9 cellular contexts compared by ENCODE assay signal in the genomic region with DNA sequence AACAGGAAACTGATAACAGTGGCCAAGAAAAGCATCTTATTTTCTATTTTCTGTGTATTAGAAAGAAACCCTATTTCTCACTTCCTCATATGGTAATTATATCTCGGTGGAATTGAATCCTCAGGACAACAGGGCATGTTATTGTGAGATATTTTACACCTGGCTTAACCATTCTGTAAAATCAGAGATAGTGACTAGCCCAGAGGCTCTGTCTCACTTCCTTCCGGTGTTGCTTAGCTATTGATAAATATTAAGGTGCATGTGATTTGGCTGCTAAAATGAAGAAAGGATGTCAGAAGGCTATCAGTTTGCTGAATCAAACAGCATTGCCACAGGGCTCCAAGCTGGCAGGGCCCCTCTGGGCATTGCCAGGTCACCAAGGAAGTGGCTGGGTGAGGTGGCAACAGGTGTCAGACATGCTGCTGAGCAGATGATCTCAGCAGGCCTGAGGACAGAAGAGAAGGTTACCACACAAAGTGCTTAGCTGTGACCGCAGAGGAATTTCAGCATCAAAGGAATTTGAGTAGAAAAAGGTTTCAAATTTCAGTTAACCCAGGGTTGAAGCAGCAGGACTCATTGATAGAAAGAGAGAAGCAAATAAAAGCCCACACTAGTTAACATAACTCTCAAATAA.
DNase-seq lines count a peak whose midpoint lies in the region; ATAC-seq and TF ChIP-seq lines count a peak whose summit lies in the region.
"Had no signal": no experiment of that assay in that cellular context is flagged by ENCODE, and none has a peak within 500 bp of the region (broad histone marks: within the 10 kb centered on the region; RNA-seq: fewer than 3 reads in every experiment).

No MANE protein-coding gene starts in this region.

- intact Hi-C loops in mammary epithelial cell (cut with micrococcal nuclease) = no loop called here

- H3K9ac ChIP-seq in mammary epithelial cell (ENCODE audit: insufficient read depth, low read length) = no peak overlapping the region

- H3K36me3 Mint-ChIP-seq in activated CD8-positive, alpha-beta memory T cell treated with anti-CD3 and anti-CD28 coated beads, Interleukin-2, amount 10 ng/mL, durations not matched to agents 7 days and 5 days = no peaks in the 10 kb centered on the region
- H3K36me3 Mint-ChIP-seq in GM23338 (ENCODE audit: low read depth) (peaks cover 9% of the 10 kb centered on the region), nephron progenitor cell (ENCODE audit: low read depth) (no peaks in the 10 kb centered on the region)
- H3K36me3 Mint-ChIP-seq: activated naive CD8-positive, alpha-beta T cell had no signal

- CTCF ChIA-PET in activated CD8-positive, alpha-beta memory T cell treated with anti-CD3 and anti-CD28 coated beads, Interleukin-2, amount 10 ng/mL, durations not matched to agents 7 days and 5 days (lab: Charles Lee) = no interaction called here
- CTCF ChIA-PET in mammary epithelial cell (lab: Charles Lee; ENCODE audit: low non-redundant PET) = interaction anchor here (0.6 kb wide), 1 partner anchor 1795 kb away, joined by 5 read pairs; no protein-coding TSS in a partner anchor

- H3K27ac ChIP-seq in GM23338 (ENCODE audit: low read depth) = peak overlapping the region; percentile 41; the same call in 1 of the 2 replicates
- H3K27ac ChIP-seq in mammary epithelial cell (ENCODE audit: insufficient read depth, low read depth, low read length) = no peak overlapping the region

- no peaks in the 10 kb centered on the region for H3K4me1 Mint-ChIP-seq in activated CD8-positive, alpha-beta memory T cell treated with anti-CD3 and anti-CD28 coated beads, Interleukin-2, amount 10 ng/mL, durations not matched to agents 7 days and 5 days
- H3K4me1 Mint-ChIP-seq in GM23338 (peaks cover 17% of the 10 kb centered on the region), nephron progenitor cell (peaks cover 17% of the 10 kb centered on the region)

- dilution Hi-C loops in mammary epithelial cell (cut with HindIII; ENCODE audit: low sequenced_read_pairs) = no loop called here

- H3K36me3 ChIP-seq in GM23338 (ENCODE audit: insufficient read depth) (no peaks in the 10 kb centered on the region), mammary epithelial cell (ENCODE audit: insufficient read depth, low read length) (no peaks in the 10 kb centered on the region)

- no peaks in the 10 kb centered on the region for H3F3A ChIP-seq in GM23338 (replicated peaks; ENCODE audit: low read depth)

- H3K9me3 ChIP-seq in mammary epithelial cell (replicated peaks; ENCODE audit: insufficient read depth, low read length) = no peaks in the 10 kb centered on the region

- BruUV-seq in mammary epithelial cell (replicated peaks; lab: Mats Ljungman, UMichigan) = no TSS peak

- no peaks in the 10 kb centered on the region for H3K9me3 Mint-ChIP-seq in activated CD8-positive, alpha-beta memory T cell treated with anti-CD3 and anti-CD28 coated beads, Interleukin-2, amount 10 ng/mL, durations not matched to agents 7 days and 5 days (ENCODE audit: low read depth)
- 0 out of 3 replicates have a peak, but pooled peaks cover 5% of the 10 kb centered on the region for H3K9me3 Mint-ChIP-seq in GM23338
- no peaks in the 10 kb centered on the region for H3K9me3 Mint-ChIP-seq in nephron progenitor cell

- ATAC-seq in activated CD8-positive, alpha-beta memory T cell treated with anti-CD3 and anti-CD28 coated beads, Interleukin-2, amount 10 ng/mL, durations not matched to agents 7 days and 5 days = no peak
- peak; percentile 94 for ATAC-seq in GM23338

- H3K4me3 ChIP-seq in GM23338 (no peak overlapping the region), mammary epithelial cell (replicated peaks in 1 of 3; ENCODE audit: insufficient read depth in 1 of 3, low read depth in 2 of 3, low read length in 3 of 3) (no peak overlapping the region)

- H2AFZ ChIP-seq in GM23338 = no peak overlapping the region
- H2AFZ ChIP-seq in mammary epithelial cell (ENCODE audit: low read depth, low read length) = no peak overlapping the region

- in situ Hi-C loops in mammary epithelial cell (cut with MboI; ENCODE audit: low sequenced_read_pairs in 2 of 2) = no loop called here

- no peaks in the 10 kb centered on the region for H4K20me1 ChIP-seq in GM23338 (replicated peaks; ENCODE audit: insufficient read depth)
- no peaks in the 10 kb centered on the region for H4K20me1 ChIP-seq in mammary epithelial cell (ENCODE audit: insufficient read depth, low read length)

- H3K27me3 Mint-ChIP-seq in activated CD8-positive, alpha-beta memory T cell treated with anti-CD3 and anti-CD28 coated beads, Interleukin-2, amount 10 ng/mL, durations not matched to agents 7 days and 5 days = no peaks in the 10 kb centered on the region
- H3K27me3 Mint-ChIP-seq in GM23338 (ENCODE audit: insufficient read depth, low read depth, poor library complexity) = no peaks in the 10 kb centered on the region
- H3K27me3 Mint-ChIP-seq in nephron progenitor cell (ENCODE audit: low read depth, poor library complexity) = no peaks in the 10 kb centered on the region

- H3K79me2 ChIP-seq in GM23338 (replicated peaks; ENCODE audit: insufficient read depth) = no peaks in the 10 kb centered on the region
- no peaks in the 10 kb centered on the region for H3K79me2 ChIP-seq in mammary epithelial cell (ENCODE audit: insufficient read depth, low read length)

- no peak overlapping the region for H3K27ac Mint-ChIP-seq in activated CD8-positive, alpha-beta memory T cell treated with anti-CD3 and anti-CD28 coated beads, Interleukin-2, amount 10 ng/mL, durations not matched to agents 7 days and 5 days
- H3K27ac Mint-ChIP-seq in GM23338 (peak overlapping the region; percentile 12; the same call in 1 of the 2 replicates), nephron progenitor cell (no peak overlapping the region)
- H3K27ac Mint-ChIP-seq: activated naive CD8-positive, alpha-beta T cell had no signal

- peak overlapping the region; percentile 16; the same call in 1 of the 2 replicates for H3K4me2 ChIP-seq in GM23338
- H3K4me2 ChIP-seq in mammary epithelial cell (ENCODE audit: insufficient read depth, low read depth, low read length) = peak overlapping the region; percentile 35

- TF ChIP-seq CTCF in GM23338 (conservative IDR thresholded peaks at IDR 0.05; ENCODE audit: low read depth in 2 of 2) (no peak), mammary epithelial cell (conservative IDR thresholded peaks at IDR 0.05 in 1 of 2, IDR thresholded peaks at IDR 0.05 in 1 of 2; ENCODE audit: extremely low read depth in 1 of 2, insufficient read depth in 1 of 2, low read depth in 1 of 2, low read length in 2 of 2) (no peak), nephron progenitor cell (IDR thresholded peaks at IDR 0.05) (no peak)

- peaks cover 13% of the 10 kb centered on the region for H3K4me1 ChIP-seq in GM23338 (ENCODE audit: insufficient read depth)
- peaks cover 13% of the 10 kb centered on the region for H3K4me1 ChIP-seq in mammary epithelial cell (ENCODE audit: insufficient read depth, low read length)

- H3K27me3 ChIP-seq in GM23338 (ENCODE audit: insufficient read depth) = no peaks in the 10 kb centered on the region
- no peaks in the 10 kb centered on the region for H3K27me3 ChIP-seq in mammary epithelial cell (ENCODE audit: insufficient read depth, low read length)

- DNase-seq in activated CD8-positive, alpha-beta memory T cell treated with anti-CD3 and anti-CD28 coated beads, Interleukin-2, amount 50 U/mL, for 4 hours = peak; percentile 16
- no peak for DNase-seq in activated CD8-positive, alpha-beta memory T cell treated with anti-CD3 and anti-CD28 coated beads, Interleukin-2, amount 10 ng/mL, durations not matched to agents 7 days and 5 days
- DNase-seq in GM23338 (ENCODE audit: low spot score) (peak; percentile 79), HuH-7.5 (ENCODE audit: low spot score) (peak; percentile 23), mammary epithelial cell (peak; percentile 46), nephron progenitor cell (peak; percentile 8), NCI-H524 treated with DMSO at 0.1 percent for 48 hours (lab: John Stamatoyannopoulos, UW) (no peak), superior temporal gyrus (ENCODE audit: extremely low spot score) (no peak)

- H3K9me2 ChIP-seq in GM23338 (ENCODE audit: insufficient read depth) = 0 out of 2 replicates have a peak, but pooled peaks cover 3% of the 10 kb centered on the region

- 33% methylated on average over 3 of the region's 3 CpGs for WGBS in mammary epithelial cell (ENCODE audit: low coverage, missing lambda C conversion rate)

- H3K4me3 Mint-ChIP-seq in activated CD8-positive, alpha-beta memory T cell treated with anti-CD3 and anti-CD28 coated beads, Interleukin-2, amount 10 ng/mL, durations not matched to agents 7 days and 5 days = no peak overlapping the region
- H3K4me3 Mint-ChIP-seq in GM23338 = no peak overlapping the region
- no peak overlapping the region for H3K4me3 Mint-ChIP-seq in nephron progenitor cell
- H3K4me3 Mint-ChIP-seq: activated naive CD8-positive, alpha-beta T cell had no signal

TF ChIP-seq in GM23338, 12 proteins besides CTCF, POLR2A, EP300 and RAD21 (continues in another document):
- TF ChIP-seq NANOG (IDR thresholded peaks at IDR 0.05; ENCODE audit: borderline replicate concordance) (peak; percentile 48; the same call in 1 of the 2 replicates), ZNF114 (CRISPR knock-in tag; IDR thresholded peaks at IDR 0.05) (0 out of 2 replicates have a peak, but pooled peaks have one; percentile 57), POLR2AphosphoS5 (IDR thresholded peaks at IDR 0.05; ENCODE audit: low read depth) (no peak)
- TF ChIP-seq, protein P1, sequence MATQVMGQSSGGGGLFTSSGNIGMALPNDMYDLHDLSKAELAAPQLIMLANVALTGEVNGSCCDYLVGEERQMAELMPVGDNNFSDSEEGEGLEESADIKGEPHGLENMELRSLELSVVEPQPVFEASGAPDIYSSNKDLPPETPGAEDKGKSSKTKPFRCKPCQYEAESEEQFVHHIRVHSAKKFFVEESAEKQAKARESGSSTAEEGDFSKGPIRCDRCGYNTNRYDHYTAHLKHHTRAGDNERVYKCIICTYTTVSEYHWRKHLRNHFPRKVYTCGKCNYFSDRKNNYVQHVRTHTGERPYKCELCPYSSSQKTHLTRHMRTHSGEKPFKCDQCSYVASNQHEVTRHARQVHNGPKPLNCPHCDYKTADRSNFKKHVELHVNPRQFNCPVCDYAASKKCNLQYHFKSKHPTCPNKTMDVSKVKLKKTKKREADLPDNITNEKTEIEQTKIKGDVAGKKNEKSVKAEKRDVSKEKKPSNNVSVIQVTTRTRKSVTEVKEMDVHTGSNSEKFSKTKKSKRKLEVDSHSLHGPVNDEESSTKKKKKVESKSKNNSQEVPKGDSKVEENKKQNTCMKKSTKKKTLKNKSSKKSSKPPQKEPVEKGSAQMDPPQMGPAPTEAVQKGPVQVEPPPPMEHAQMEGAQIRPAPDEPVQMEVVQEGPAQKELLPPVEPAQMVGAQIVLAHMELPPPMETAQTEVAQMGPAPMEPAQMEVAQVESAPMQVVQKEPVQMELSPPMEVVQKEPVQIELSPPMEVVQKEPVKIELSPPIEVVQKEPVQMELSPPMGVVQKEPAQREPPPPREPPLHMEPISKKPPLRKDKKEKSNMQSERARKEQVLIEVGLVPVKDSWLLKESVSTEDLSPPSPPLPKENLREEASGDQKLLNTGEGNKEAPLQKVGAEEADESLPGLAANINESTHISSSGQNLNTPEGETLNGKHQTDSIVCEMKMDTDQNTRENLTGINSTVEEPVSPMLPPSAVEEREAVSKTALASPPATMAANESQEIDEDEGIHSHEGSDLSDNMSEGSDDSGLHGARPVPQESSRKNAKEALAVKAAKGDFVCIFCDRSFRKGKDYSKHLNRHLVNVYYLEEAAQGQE (IDR thresholded peaks at IDR 0.05; ENCODE audit: unreplicated experiment) = no peak

Comparison
In these comparisons a context has a peak if more than half of its experiments do, and no peak if none do; other contexts are left out.
1. DNase-seq: peak in activated CD8-positive, alpha-beta memory T cell treated with anti-CD3 and anti-CD28 coated beads, Interleukin-2, amount 50 U/mL, for 4 hours (single experiment), GM23338 (single experiment), HuH-7.5 (single experiment), mammary epithelial cell (single experiment) and nephron progenitor cell (single experiment); none in activated CD8-positive, alpha-beta memory T cell treated with anti-CD3 and anti-CD28 coated beads, Interleukin-2, amount 10 ng/mL, durations not matched to agents 7 days and 5 days (single experiment), NCI-H524 treated with DMSO at 0.1 percent for 48 hours (single experiment) and superior temporal gyrus (single experiment).